Comparison of ENCODE assay signal across 8 cellular contexts in genomic region chrX:151082077-151082948, GRCh38.
DNase-seq lines count a peak whose midpoint lies in the region; ATAC-seq and TF ChIP-seq lines count a peak whose summit lies in the region.

No MANE protein-coding gene starts in this region.

- H3K36me3 ChIP-seq in adipocyte (ENCODE audit: control insufficient read depth, insufficient read depth, low read length, severe bottlenecking) (no peaks in the 10 kb centered on the region), left ventricle myocardium inferior (no peaks in the 10 kb centered on the region)

- DNase-seq in ELR (ENCODE audit: low read depth) (peak; percentile 66), Kasumi-1 (lab: John Stamatoyannopoulos, UW) (peak; percentile 67 to 71), adipocyte (ENCODE audit: low read depth) (peak; percentile 76), left ventricle myocardium inferior (peak; percentile 53), renal cortical epithelial cell (ENCODE audit: low read depth) (peak; percentile 0)
- no peak for DNase-seq in NK-92 treated with Interleukin-12 subunit alpha and Interleukin-12 subunit beta, amount 100 ng/mL, for 24 hours (lab: John Stamatoyannopoulos, UW)

- H3K9ac ChIP-seq in adipocyte (ENCODE audit: low read length), result peak overlapping the region; percentile 59

- TF ChIP-seq CTCF in left ventricle myocardium inferior (IDR thresholded peaks at IDR 0.05; ENCODE audit: borderline replicate concordance), result peak; percentile 90

- peak overlapping the region; percentile 58 for H3K4me3 ChIP-seq in adipocyte (ENCODE audit: low read length)
- peak overlapping the region; percentile 35 for H3K4me3 ChIP-seq in left ventricle myocardium inferior

- no peaks in the 10 kb centered on the region for H3K4me1 ChIP-seq in adipocyte (ENCODE audit: control insufficient read depth, insufficient read depth, low read length)
- no peaks in the 10 kb centered on the region for H3K4me1 ChIP-seq in left ventricle myocardium inferior

- H3K9me3 ChIP-seq in adipocyte (ENCODE audit: control insufficient read depth, low read length), result peaks cover under 1% of the 10 kb centered on the region
- H3K9me3 ChIP-seq in left ventricle myocardium inferior (replicated peaks), result no peaks in the 10 kb centered on the region

- ATAC-seq in GM21786 (IDR thresholded peaks at IDR 0.05; ENCODE audit: unreplicated experiment) (peak; percentile 97), SK-N-SH treated with all-trans-retinoic acid at 6 μM for 48 hours (peak; percentile 97)

- no peak overlapping the region for H3K27ac ChIP-seq in left ventricle myocardium inferior (replicated peaks)

- intact Hi-C loops in left ventricle myocardium inferior (cut with micrococcal nuclease), result loop anchor here (5.0 kb wide), 1 partner anchor 310 kb away; no protein-coding TSS in a partner anchor

- H3K27me3 ChIP-seq in adipocyte (replicated peaks; ENCODE audit: control insufficient read depth, insufficient read depth, low read length) (peaks cover 47% of the 10 kb centered on the region), left ventricle myocardium inferior (ENCODE audit: low read depth) (no peaks in the 10 kb centered on the region)

TF ChIP-seq in SK-N-SH treated with all-trans-retinoic acid at 6 μM for 48 hours, 23 proteins besides CTCF, POLR2A, EP300 and RAD21:
- TF ChIP-seq ESRRG (CRISPR knock-in tag; IDR thresholded peaks at IDR 0.05) (no peak), CSRNP3 (CRISPR knock-in tag; IDR thresholded peaks at IDR 0.05) (no peak), OSR1 (CRISPR knock-in tag; IDR thresholded peaks at IDR 0.05) (no peak)
